8 cellular contexts compared by ENCODE assay signal in genomic region chr15:92886229-92886628, GRCh38. TPM values are rescaled to one million over a fixed set of nuclear protein-coding genes. Genes with fewer than 3 reads are reported as not detected.
DNase-seq lines count a peak whose midpoint lies in the region; ATAC-seq and TF ChIP-seq lines count a peak whose summit lies in the region.

No MANE protein-coding gene starts in this region.

- ATAC-seq in heart right ventricle (no peak), lower lobe of right lung (no peak)

- no peak for TF ChIP-seq POLR2A in uterus (IDR thresholded peaks at IDR 0.05)

- no peaks in the 10 kb centered on the region for H3K27me3 ChIP-seq in heart right ventricle
- no peaks in the 10 kb centered on the region for H3K27me3 ChIP-seq in lower lobe of right lung (ENCODE audit: low read depth)
- no peaks in the 10 kb centered on the region for H3K27me3 ChIP-seq in uterus

- no peaks in the 10 kb centered on the region for H3K9me3 ChIP-seq in heart right ventricle
- no peaks in the 10 kb centered on the region for H3K9me3 ChIP-seq in lower lobe of right lung
- H3K9me3 ChIP-seq in uterus: no peaks in the 10 kb centered on the region

- H3K36me3 ChIP-seq in heart right ventricle (peaks cover 0 to 58% (median 39%) of the 10 kb centered on the region in 9 donors), lower lobe of right lung (peaks cover 56% of the 10 kb centered on the region), uterus (no peaks in the 10 kb centered on the region)

- H3K27ac ChIP-seq in heart right ventricle: peak overlapping the region in 7 of 10 donors; percentile 56 to 100 (median 99)
- peak overlapping the region; percentile 99 for H3K27ac ChIP-seq in lower lobe of right lung
- H3K27ac ChIP-seq in uterus: peak overlapping the region; percentile 98 to 100

- 0 to 6% methylated on average over 1 of the region's 1 CpG for WGBS in heart right ventricle, 2 donors

- in situ Hi-C loops in astrocyte of the spinal cord (cut with HindIII; ENCODE audit: low sequenced_read_pairs): no loop called here
- in situ Hi-C loops in KBM-7 (cut with MboI; ENCODE audit: low pct_unique_long_range_greater_than_20kb, low sequenced_read_pairs): no loop called here

- H3K4me3 ChIP-seq in heart right ventricle: peak overlapping the region in 9 of 10 donors; percentile 83 to 95 (median 88)
- H3K4me3 ChIP-seq in astrocyte of the spinal cord (ENCODE audit: low read depth, low read length): peak overlapping the region; percentile 84
- peak overlapping the region; percentile 70 for H3K4me3 ChIP-seq in lower lobe of right lung
- peak overlapping the region in 1 of 2 donors; percentile 76 for H3K4me3 ChIP-seq in uterus

- DNase-seq in heart right ventricle: no peak
- DNase-seq in cardiac septum (ENCODE audit: low spot score): no peak
- DNase-seq in astrocyte of the spinal cord (ENCODE audit: low read depth, low spot score): peak; percentile 32
- DNase-seq in lower lobe of right lung: no peak
- DNase-seq in uterus: no peak
- DNase-seq in occipital lobe (lab: John Stamatoyannopoulos, UW): no peak
- DNase-seq in NCI-H1105 treated with DMSO at 0.1 percent for 48 hours (lab: John Stamatoyannopoulos, UW): no peak
- no peak for DNase-seq in KBM-7

- TF ChIP-seq CTCF in heart right ventricle (IDR thresholded peaks at IDR 0.05) (no peak), astrocyte of the spinal cord (IDR thresholded peaks at IDR 0.05; ENCODE audit: low read depth, low read length) (no peak), lower lobe of right lung (IDR thresholded peaks at IDR 0.05) (no peak), uterus (IDR thresholded peaks at IDR 0.05) (no peak)

- intact Hi-C loops in heart right ventricle (cut with DNase I) (loop anchor here in 1 of 10 donors (10.0 kb wide), 1 partner anchor 71 kb away; no protein-coding TSS in a partner anchor), cardiac septum (cut with DNase I) (loop anchor here (1.0 kb wide), 1 partner anchor 14 kb away; the partner anchor contains the start of gene CHD2), lower lobe of right lung (cut with DNase I) (no loop called here), uterus (cut with DNase I; ENCODE audit: low total_unique reads) (no loop called here)

- H3K4me1 ChIP-seq in heart right ventricle (peaks cover 0 to 68% (median 58%) of the 10 kb centered on the region in 9 donors), lower lobe of right lung (peaks cover 61% of the 10 kb centered on the region), uterus (peaks cover 0 to 1% of the 10 kb centered on the region in 2 donors)

RNA-seq across cellular contexts. Expression of gene CHD2, which starts 13.9 kb away (rescaled TPM):
- total RNA-seq in heart right ventricle: 10 to 100 TPM; 38.0 to 74.0 (median 56.3) TPM
- 10 to 100 TPM; 12.2 to 41.7 TPM for polyA plus RNA-seq in heart right ventricle
- total RNA-seq in cardiac septum: 59.5 TPM
- total RNA-seq in lower lobe of right lung: 158 TPM
- total RNA-seq in uterus: 100 to 1,000 TPM in 3 of 4 donors, 10 to 100 TPM in 1; 71.0 to 166 (median 152) TPM
- 165 TPM for total RNA-seq in occipital lobe
